Comparison of ENCODE assay signal across 9 cellular contexts in the genomic region with DNA sequence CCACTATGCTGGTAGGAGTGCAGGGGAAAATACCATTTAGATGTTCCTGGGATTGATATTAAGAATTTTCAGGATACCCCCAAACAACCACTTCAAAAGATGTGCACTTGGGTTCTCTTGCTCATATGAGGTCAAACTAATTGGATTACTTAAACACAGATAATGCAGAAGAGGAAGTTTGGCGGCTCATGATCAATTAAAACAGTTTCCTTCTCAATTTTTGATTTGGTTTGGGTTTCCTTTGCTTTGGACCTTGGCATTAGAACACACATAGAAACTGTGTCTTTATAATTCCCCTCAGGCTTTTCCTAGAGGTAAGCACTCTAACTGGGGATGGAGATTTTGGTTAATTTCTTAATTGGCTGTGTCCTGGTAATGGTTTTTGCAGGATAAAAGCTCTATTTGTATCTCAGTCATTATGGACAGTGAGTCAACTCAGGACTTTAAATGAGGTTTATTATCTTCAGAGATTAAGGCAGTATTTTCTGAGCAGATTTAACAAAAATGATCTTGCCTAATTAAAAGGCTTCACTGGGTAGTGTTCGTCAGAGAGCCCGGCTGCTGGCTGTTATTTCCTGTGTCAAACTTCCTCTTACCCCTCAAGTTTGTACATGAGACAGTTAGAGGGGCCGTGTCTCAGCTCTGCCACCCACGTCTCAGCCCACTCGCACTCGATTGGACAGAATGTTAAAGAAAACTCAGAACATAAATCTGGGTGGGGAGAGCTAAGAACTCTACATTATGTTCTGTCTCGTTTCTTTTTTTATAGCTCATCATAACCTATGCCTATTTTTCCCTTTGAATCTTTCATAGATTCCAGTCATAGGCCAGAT. TPM values are rescaled to one million over a fixed set of nuclear protein-coding genes. Genes with fewer than 3 reads are reported as not detected.
DNase-seq lines count a peak whose midpoint lies in the region; ATAC-seq and FAIRE-seq lines count a peak whose summit lies in the region.
"Had no signal": no experiment of that assay in that cellular context is flagged by ENCODE, and none has a peak within 500 bp of the region (broad histone marks: within the 10 kb centered on the region; RNA-seq: fewer than 3 reads in every experiment).

No MANE protein-coding gene starts in this region.

- H3K36me3 Mint-ChIP-seq in activated CD4-positive, alpha-beta memory T cell treated with anti-CD3 and anti-CD28 coated beads for 36 hours, result no peaks in the 10 kb centered on the region
- peaks cover 2% of the 10 kb centered on the region for H3K36me3 Mint-ChIP-seq in memory B cell

- peaks cover 15% of the 10 kb centered on the region for H3K27me3 Mint-ChIP-seq in activated CD4-positive, alpha-beta memory T cell treated with anti-CD3 and anti-CD28 coated beads for 36 hours
- peaks cover 1% of the 10 kb centered on the region for H3K27me3 Mint-ChIP-seq in memory B cell

- FAIRE-seq in GM18507 (lab: Jason Lieb, UNC), result peak; percentile 84

- DNase-seq in GM18507 (ENCODE audit: extremely low spot score, insufficient read length, low read depth) (no peak), memory B cell (ENCODE audit: low spot score in 2 of 2) (peak; percentile 16 to 23), cerebellum (ENCODE audit: low spot score) (no peak), NCI-H748 (lab: John Stamatoyannopoulos, UW; ENCODE audit: unreplicated experiment) (no peak), LoVo (ENCODE audit: low spot score) (no peak)
- DNase-seq in activated CD4-positive, alpha-beta memory T cell treated with anti-CD3 and anti-CD28 coated beads for 36 hours, result peak; percentile 47

- CTCF ChIA-PET in activated CD4-positive, alpha-beta memory T cell treated with anti-CD3 and anti-CD28 coated beads for 36 hours (lab: Charles Lee), result interaction anchor here (0.6 to 1.7 kb wide), 6 partner anchors 21 to 770 kb away, joined by 3 to 6 read pairs (median 4); partner anchors contain the start of gene PREP

- no peaks in the 10 kb centered on the region for H3K9me3 Mint-ChIP-seq in activated CD4-positive, alpha-beta memory T cell treated with anti-CD3 and anti-CD28 coated beads for 36 hours
- H3K9me3 Mint-ChIP-seq in memory B cell, result peaks cover 5% of the 10 kb centered on the region

- peaks cover 22% of the 10 kb centered on the region for H3K4me1 Mint-ChIP-seq in activated CD4-positive, alpha-beta memory T cell treated with anti-CD3 and anti-CD28 coated beads for 36 hours (ENCODE audit: low read depth)
- peaks cover 13% of the 10 kb centered on the region for H3K4me1 Mint-ChIP-seq in memory B cell

- POLR2A ChIA-PET in activated CD4-positive, alpha-beta memory T cell treated with anti-CD3 and anti-CD28 coated beads for 36 hours (lab: Charles Lee), result no interaction called here

- peak overlapping the region; percentile 20 for H3K4me3 Mint-ChIP-seq in activated CD4-positive, alpha-beta memory T cell treated with anti-CD3 and anti-CD28 coated beads for 36 hours
- H3K4me3 Mint-ChIP-seq in memory B cell, result peak overlapping the region; percentile 32

- ATAC-seq in HG03039 (IDR thresholded peaks at IDR 0.05; ENCODE audit: unreplicated experiment) (peak; percentile 59), memory B cell (ENCODE audit: low read depth) (peak; percentile 99), GM18861 (IDR thresholded peaks at IDR 0.05; ENCODE audit: unreplicated experiment) (no peak)
- ATAC-seq: HCT116 had no signal

- peak overlapping the region; percentile 52 for H3K27ac Mint-ChIP-seq in activated CD4-positive, alpha-beta memory T cell treated with anti-CD3 and anti-CD28 coated beads for 36 hours
- H3K27ac Mint-ChIP-seq in memory B cell, result peak overlapping the region; percentile 79

- intact Hi-C loops in activated CD4-positive, alpha-beta memory T cell treated with anti-CD3 and anti-CD28 coated beads for 36 hours (cut with micrococcal nuclease), result loop anchor here (10.0 kb wide), 2 partner anchors 542 to 632 kb away; partner anchors contain the start of gene PRDM1

RNA-seq across cellular contexts. Expression of gene PREP, which starts 50.3 kb away (rescaled TPM):
- total RNA-seq in activated CD4-positive, alpha-beta memory T cell treated with anti-CD3 and anti-CD28 coated beads for 36 hours, result 10 to 100 TPM; 42.7 to 45.7 TPM
- total RNA-seq in cerebellum, result 29.3 TPM

Comparison
In these comparisons a context has a peak if more than half of its experiments do, and no peak if none do; other contexts are left out.
1. DNase-seq: peak in activated CD4-positive, alpha-beta memory T cell treated with anti-CD3 and anti-CD28 coated beads for 36 hours (single experiment) and memory B cell (2 of 2); none in GM18507 (single experiment), cerebellum (single experiment), NCI-H748 (single experiment) and LoVo (single experiment).